ENCODE assay signal across 8 cellular contexts in the genomic region with DNA sequence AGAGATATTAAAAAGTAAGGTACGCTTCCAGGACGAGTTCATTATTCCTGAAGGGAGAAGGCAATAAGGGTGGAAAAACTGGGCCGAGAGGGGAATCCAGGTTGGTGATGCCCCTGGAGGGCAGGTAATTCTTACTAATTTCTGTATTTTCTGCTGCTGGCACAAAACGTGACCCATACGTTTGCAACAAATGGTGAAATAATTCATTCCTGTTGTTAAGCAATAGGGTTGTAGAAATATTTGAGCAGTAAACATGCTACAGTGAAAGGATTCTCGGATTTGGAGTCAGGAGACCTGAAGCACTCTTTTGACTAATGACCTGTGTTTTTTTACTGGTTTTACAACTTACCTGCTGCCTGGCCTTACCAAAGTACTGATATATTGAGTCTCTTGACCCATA. TPM values are rescaled to one million over a fixed set of nuclear protein-coding genes. Genes with fewer than 3 reads are reported as not detected.
A peak's percentile ranks its signal among the peaks of the same experiment; 100 is the strongest.
DNase-seq lines count a peak whose midpoint lies in the region; ATAC-seq, FAIRE-seq and TF ChIP-seq lines count a peak whose summit lies in the region.

No MANE protein-coding gene starts in this region.

- H3K4me1 ChIP-seq in K562 (replicated peaks in 1 of 2; ENCODE audit: control insufficient read depth in 2 of 2, insufficient read depth in 2 of 2, low read length in 2 of 2) (peaks cover 8 to 10% of the 10 kb centered on the region in 2 experiments; a peak in 3 of 5 replicates), lower lobe of right lung (peaks cover 33% of the 10 kb centered on the region), transverse colon (peaks cover 9 to 41% (median 22%) of the 10 kb centered on the region in 4 donors)

- no peaks in the 10 kb centered on the region for H3K9me1 ChIP-seq in K562 (ENCODE audit: control insufficient read depth, insufficient read depth, low read length)

- H3K27me3 ChIP-seq in K562 (ENCODE audit: control insufficient read depth in 2 of 2, insufficient read depth in 2 of 2, low read length in 2 of 2) = no peaks in the 10 kb centered on the region
- no peaks in the 10 kb centered on the region for H3K27me3 ChIP-seq in lower lobe of right lung (ENCODE audit: low read depth)
- no peaks in the 10 kb centered on the region for H3K27me3 ChIP-seq in transverse colon

- TF ChIP-seq POLR2A in K562 (conservative IDR thresholded peaks at IDR 0.05) (no peak), transverse colon (IDR thresholded peaks at IDR 0.05) (no peak)

- H4K20me1 ChIP-seq in K562 (replicated peaks; ENCODE audit: control insufficient read depth, insufficient read depth, low read length) = no peaks in the 10 kb centered on the region

- peaks cover 24% of the 10 kb centered on the region for H3K36me3 Mint-ChIP-seq in activated T-cell treated with anti-CD3 and anti-CD28 coated beads, Interleukin-2, amount 50 U/mL, for 4 hours (ENCODE audit: insufficient read depth)

- H3K4me3 ChIP-seq in K562 = peak overlapping the region; percentile 82
- peak overlapping the region; percentile 85 for H3K4me3 ChIP-seq in lower lobe of right lung
- peak overlapping the region; percentile 29 to 86 (median 64) for H3K4me3 ChIP-seq in transverse colon

- no peaks in the 10 kb centered on the region for H3K9me3 Mint-ChIP-seq in activated T-cell treated with anti-CD3 and anti-CD28 coated beads, Interleukin-2, amount 50 U/mL, for 4 hours

- CTCF ChIA-PET in K562 (lab: Yijun Ruan, JAX; ENCODE audit: low intra/inter-chr PET ratio) = no interaction called here

- H3K36me3 ChIP-seq in K562 (ENCODE audit: control insufficient read depth, insufficient read depth, low read length) = peaks cover 45% of the 10 kb centered on the region
- peaks cover 34% of the 10 kb centered on the region for H3K36me3 ChIP-seq in lower lobe of right lung
- peaks cover 0 to 26% (median 10%) of the 10 kb centered on the region in 4 donors for H3K36me3 ChIP-seq in transverse colon

- ATAC-seq in activated T-cell treated with anti-CD3 and anti-CD28 coated beads, Interleukin-2, amount 50 U/mL, for 4 hours = no peak
- no peak for ATAC-seq in K562
- no peak for ATAC-seq in lower lobe of right lung

- POLR2A ChIA-PET in K562 (lab: Yijun Ruan, JAX) = interaction anchor here (0.7 to 0.8 kb wide), 2 partner anchors 100 to 475 kb away, joined by 3 to 4 read pairs; no protein-coding TSS in a partner anchor

- no peak for TF ChIP-seq RAD21 in K562 (CRISPR knock-in tag; conservative IDR thresholded peaks at IDR 0.05 in 1 of 2, IDR thresholded peaks at IDR 0.05 in 1 of 2)

- FAIRE-seq in K562 (lab: Jason Lieb, UNC) = no peak

- no peak for DNase-seq in activated T-cell treated with anti-CD3 and anti-CD28 coated beads, Interleukin-2, amount 50 U/mL, for 4 hours
- DNase-seq in activated T-cell treated with anti-CD3 and anti-CD28 coated beads, Interleukin-2, amount 50 U/mL, for 1 hour = no peak
- DNase-seq in K562 (ENCODE audit: extremely low read depth in 1 of 4, low spot score in 3 of 4) (no peak), lower lobe of right lung (no peak), transverse colon (no peak), UCSD-AML1 (lab: John Stamatoyannopoulos, UW; ENCODE audit: unreplicated experiment) (no peak), NCI-H446 treated with DMSO at 0.1 percent for 48 hours (lab: John Stamatoyannopoulos, UW) (no peak)
- no peak for DNase-seq in activated effector memory CD4-positive, alpha-beta T cell treated with anti-CD3 and anti-CD28 coated beads, Interleukin-2, amount 50 U/mL, for 16 hours

- H3K9ac ChIP-seq in K562 (ENCODE audit: insufficient read depth in 1 of 2, low read depth in 2 of 2, low read length in 2 of 2) = peak overlapping the region; percentile 95 to 96

- H3K79me2 ChIP-seq in K562 (ENCODE audit: control insufficient read depth, insufficient read depth, low read length) = peaks cover 29% of the 10 kb centered on the region

- BruUV-seq in K562 (replicated peaks; lab: Mats Ljungman, UMichigan) = no TSS peak

- WGBS in K562 (ENCODE audit: insufficient coverage, low coverage, missing lambda C conversion rate) = 2% methylated on average over 6 of the region's 6 CpGs
- WGBS in transverse colon (ENCODE audit: low coverage in 1 of 2), 2 donors = 0 to 5% methylated on average over 3 to 6 of the region's 6 CpGs

- H3K4me1 Mint-ChIP-seq in activated T-cell treated with anti-CD3 and anti-CD28 coated beads, Interleukin-2, amount 50 U/mL, for 4 hours (ENCODE audit: low read depth) = peaks cover 47% of the 10 kb centered on the region

- peak overlapping the region; percentile 100 for H3K4me3 Mint-ChIP-seq in activated T-cell treated with anti-CD3 and anti-CD28 coated beads, Interleukin-2, amount 50 U/mL, for 4 hours

- H3K9me3 ChIP-seq in K562 (replicated peaks; ENCODE audit: control insufficient read depth, insufficient read depth, low read depth, low read length) = no peaks in the 10 kb centered on the region
- H3K9me3 ChIP-seq in lower lobe of right lung = no peaks in the 10 kb centered on the region
- no peaks in the 10 kb centered on the region for H3K9me3 ChIP-seq in transverse colon

- peak overlapping the region; percentile 92 for H3K27ac ChIP-seq in K562 (ENCODE audit: extremely low read depth, low read depth, low read length)
- H3K27ac ChIP-seq in lower lobe of right lung = peak overlapping the region; percentile 94
- H3K27ac ChIP-seq in transverse colon = peak overlapping the region; percentile 91 to 97 (median 93)

- intact Hi-C loops in K562 (cut with micrococcal nuclease) (loop anchor here (2.0 to 10.0 kb wide), 3 partner anchors 36 to 288 kb away; partner anchors contain the start of genes DDIAS, PCF11 and PRCP), lower lobe of right lung (cut with DNase I) (loop anchor here (10.0 kb wide), 1 partner anchor 288 kb away; the partner anchor contains the start of genes DDIAS and PRCP), transverse colon (cut with DNase I; ENCODE audit: low total_unique reads) (no loop called here)

- no peaks in the 10 kb centered on the region for H3K27me3 Mint-ChIP-seq in activated T-cell treated with anti-CD3 and anti-CD28 coated beads, Interleukin-2, amount 50 U/mL, for 4 hours (ENCODE audit: low read depth)

- TF ChIP-seq EP300 in K562 (IDR thresholded peaks at IDR 0.05; ENCODE audit: low read length) = no peak
- TF ChIP-seq EP300 in transverse colon (IDR thresholded peaks at IDR 0.05; ENCODE audit: low read depth) = no peak

- in situ Hi-C loops in K562 (cut with MboI) (no loop called here), transverse colon (cut with MboI; ENCODE audit: low pct_ligation_motif_present in 1 of 4, low pct_unique_long_range_greater_than_20kb in 1 of 4, low sequenced_read_pairs in 3 of 4) (loop anchor here in 2 of 4 donors (10.0 to 25.0 kb wide), 2 partner anchors 106 to 288 kb away; partner anchors contain the start of genes DDIAS (in 2 of the 2) and PRCP (in 2 of the 2))

- no peak for TF ChIP-seq CTCF in K562 (IDR thresholded peaks at IDR 0.05 in 2 of 3, conservative IDR thresholded peaks at IDR 0.05 in 1 of 3; ENCODE audit: insufficient read depth in 2 of 3, low read depth in 1 of 3, low read length in 3 of 3)
- no peak for TF ChIP-seq CTCF in lower lobe of right lung (IDR thresholded peaks at IDR 0.05)
- no peak for TF ChIP-seq CTCF in transverse colon (IDR thresholded peaks at IDR 0.05)

- H3K4me2 ChIP-seq in K562 (ENCODE audit: insufficient read depth, low read length) = peak overlapping the region; percentile 94

- H2AFZ ChIP-seq in K562 (ENCODE audit: low read depth, low read length) = peak overlapping the region; percentile 94; the same call in 1 of the 2 replicates

RNA-seq across cellular contexts. Expression of gene ANKRD42, which starts 0.7 kb away (rescaled TPM):
- 1 to 10 TPM; 5.3 to 8.4 (median 8.0) TPM for total RNA-seq in activated T-cell treated with anti-CD3 and anti-CD28 coated beads, Interleukin-2, amount 50 U/mL, for 4 hours
- total RNA-seq in K562 (2011; cell fraction: chromatin; rRNA removed; ENCODE audit: low replicate concordance) = 3.1 and 7.2 TPM in 2 replicates
- 2.5 and 3.6 TPM in 2 replicates for total RNA-seq in K562 (2011; cell fraction: nucleolus; rRNA removed)
- total RNA-seq in K562 (2011; cell fraction: nucleoplasm; rRNA removed) = 4.7 and 8.2 TPM in 2 replicates
- total RNA-seq in K562 (2014; rRNA removed) = 6.0 and 7.2 TPM in 2 replicates
- 4.2 and 4.3 TPM in 2 replicates for total RNA-seq in K562 (2014; rRNA removed; fragmentation: Illumina TruSeq; extraction: Trizol)
- 4.1 and 6.4 TPM in 2 replicates for total RNA-seq in K562 (2015; rRNA removed; fragmentation: Illumina TruSeq; extraction: Trizol)
- 6.1 and 6.7 TPM in 2 replicates for total RNA-seq in K562 (2021)
- 8.2 and 9.1 TPM in 2 replicates for polyA plus RNA-seq in K562 (2011; rRNA removed)
- polyA plus RNA-seq in K562 (2011; cell fraction: cytosol; rRNA removed) = 3.1 and 6.0 TPM in 2 replicates
- polyA plus RNA-seq in K562 (2011; cell fraction: nucleus; rRNA removed) = 9.4 and 10.3 TPM in 2 replicates
- polyA plus RNA-seq in K562 (2012) = 4.4 and 5.3 TPM in 2 replicates
- 5.3 and 6.6 TPM in 2 replicates for polyA plus RNA-seq in K562 (2014; fragmentation: Illumina TruSeq; extraction: Trizol)
- 1 to 10 TPM; 2.8 to 5.5 TPM for polyA plus RNA-seq in K562 (2014; fragmentation: Nextera tagmentation; extraction: Ambion mirVana)
- 7.0 and 8.8 TPM in 2 replicates for polyA plus RNA-seq in K562 (2014; rRNA removed)
- 5.0 and 7.3 TPM in 2 replicates for polyA minus RNA-seq in K562 (2011; rRNA and poly(A)+ RNA removed)
- polyA minus RNA-seq in K562 (2011; cell fraction: cytosol; rRNA and poly(A)+ RNA removed) = 2.3 and 2.7 TPM in 2 replicates
- polyA minus RNA-seq in K562 (2011; cell fraction: nucleus; rRNA and poly(A)+ RNA removed) = 4.6 and 5.7 TPM in 2 replicates
- 15.9 TPM for total RNA-seq in lower lobe of right lung
- total RNA-seq in transverse colon = 10 to 100 TPM in 1 of 4 donors, 1 to 10 TPM in 3; 5.6 to 11.5 (median 8.9) TPM

RNA-seq across cellular contexts. Expression of gene PCF11, which starts 35.9 kb away (rescaled TPM):
- total RNA-seq in activated T-cell treated with anti-CD3 and anti-CD28 coated beads, Interleukin-2, amount 50 U/mL, for 4 hours = 10 to 100 TPM; 55.6 to 68.5 (median 64.8) TPM
- 149 and 246 TPM in 2 replicates for total RNA-seq in K562 (2011; cell fraction: chromatin; rRNA removed; ENCODE audit: low replicate concordance)
- total RNA-seq in K562 (2011; cell fraction: nucleolus; rRNA removed) = 121 and 125 TPM in 2 replicates
- 244 and 270 TPM in 2 replicates for total RNA-seq in K562 (2011; cell fraction: nucleoplasm; rRNA removed)
- total RNA-seq in K562 (2014; rRNA removed) = 37.4 and 42.4 TPM in 2 replicates
- total RNA-seq in K562 (2014; rRNA removed; fragmentation: Illumina TruSeq; extraction: Trizol) = 63.3 and 71.5 TPM in 2 replicates
- total RNA-seq in K562 (2015; rRNA removed; fragmentation: Illumina TruSeq; extraction: Trizol) = 64.1 and 71.8 TPM in 2 replicates
- total RNA-seq in K562 (2021) = 48.6 and 54.4 TPM in 2 replicates
- polyA plus RNA-seq in K562 (2011; rRNA removed) = 91.6 and 104 TPM in 2 replicates
- 41.1 and 92.3 TPM in 2 replicates for polyA plus RNA-seq in K562 (2011; cell fraction: cytosol; rRNA removed)
- 249 and 310 TPM in 2 replicates for polyA plus RNA-seq in K562 (2011; cell fraction: nucleus; rRNA removed)
- polyA plus RNA-seq in K562 (2012) = 36.3 and 47.3 TPM in 2 replicates
- 50.1 and 53.9 TPM in 2 replicates for polyA plus RNA-seq in K562 (2014; fragmentation: Illumina TruSeq; extraction: Trizol)
- polyA plus RNA-seq in K562 (2014; fragmentation: Nextera tagmentation; extraction: Ambion mirVana) = 10 to 100 TPM in 1 of 2 experiments, 1 to 10 TPM in 1; 9.3 to 11.3 TPM
- polyA plus RNA-seq in K562 (2014; rRNA removed) = 77.6 and 78.0 TPM in 2 replicates
- 93.4 and 117 TPM in 2 replicates for polyA minus RNA-seq in K562 (2011; rRNA and poly(A)+ RNA removed)
- 21.8 and 22.7 TPM in 2 replicates for polyA minus RNA-seq in K562 (2011; cell fraction: cytosol; rRNA and poly(A)+ RNA removed)
- 133 and 206 TPM in 2 replicates for polyA minus RNA-seq in K562 (2011; cell fraction: nucleus; rRNA and poly(A)+ RNA removed)
- total RNA-seq in lower lobe of right lung = 58.6 TPM
- total RNA-seq in transverse colon = 100 to 1,000 TPM in 2 of 4 donors, 10 to 100 TPM in 2; 81.1 to 346 (median 154) TPM
